ENCODE assay signal across 25 cellular contexts in genomic region chr4:91128519-91128918, GRCh38.
"Had no signal": no experiment of that assay in that cellular context is flagged by ENCODE, and none has a peak within 500 bp of the region (broad histone marks: within the 10 kb centered on the region; RNA-seq: fewer than 3 reads in every experiment).

No MANE protein-coding gene starts in this region.

- H3K27me3 Mint-ChIP-seq: naive thymus-derived CD4-positive, alpha-beta T cell; stimulated activated naive CD8-positive, alpha-beta T cell treated with anti-CD3 and anti-CD28 coated beads, Interleukin-15, amount 100 ng/mL, for 72 hours had no signal

- H3K27ac ChIP-seq: dorsolateral prefrontal cortex, epithelial cell of prostate, gastroesophageal sphincter, ovary, psoas muscle, right lobe of liver, suprapubic skin, transverse colon, upper lobe of right lung, uterus had no signal

- H3K4me3 ChIP-seq: dorsolateral prefrontal cortex, gastroesophageal sphincter, ovary, psoas muscle, right lobe of liver, suprapubic skin, transverse colon, upper lobe of right lung, uterus had no signal

- H3K27ac Mint-ChIP-seq: immature natural killer cell; naive thymus-derived CD4-positive, alpha-beta T cell; stimulated activated naive CD8-positive, alpha-beta T cell treated with anti-CD3 and anti-CD28 coated beads, Interleukin-15, amount 100 ng/mL, for 72 hours had no signal

- H3K36me3 Mint-ChIP-seq: immature natural killer cell; naive thymus-derived CD4-positive, alpha-beta T cell had no signal

- ATAC-seq: esophagus mucosa; gastroesophageal sphincter; naive thymus-derived CD4-positive, alpha-beta T cell; psoas muscle; right lobe of liver; stimulated activated naive CD8-positive, alpha-beta T cell treated with anti-CD3 and anti-CD28 coated beads, Interleukin-15, amount 100 ng/mL, for 72 hours; upper lobe of right lung had no signal

- H3K4me3 Mint-ChIP-seq: immature natural killer cell; naive thymus-derived CD4-positive, alpha-beta T cell; stimulated activated naive CD8-positive, alpha-beta T cell treated with anti-CD3 and anti-CD28 coated beads, Interleukin-15, amount 100 ng/mL, for 72 hours had no signal

- DNase-seq: dorsolateral prefrontal cortex; effector CD4-positive, alpha-beta T cell; foreskin fibroblast; hypothalamus; immature natural killer cell; mesenchymal stem cell; midbrain; naive thymus-derived CD4-positive, alpha-beta T cell; occipital lobe; ovary; posterior cingulate gyrus; psoas muscle; right lobe of liver; small intestine; stimulated activated CD4-positive, alpha-beta T cell treated with anti-CD3 and anti-CD28 coated beads, Interleukin-15, amount 100 ng/mL, for 24 hours; stimulated activated CD4-positive, alpha-beta T cell treated with anti-CD3 and anti-CD28 coated beads, Interleukin-2, amount 100 ng/mL, for 48 hours; stimulated activated naive CD4-positive, alpha-beta T cell; stimulated activated naive CD8-positive, alpha-beta T cell treated with anti-CD3 and anti-CD28 coated beads, Interleukin-15, amount 100 ng/mL, for 72 hours; transverse colon; upper lobe of right lung; uterus had no signal

- H3K4me1 ChIP-seq: gastroesophageal sphincter, psoas muscle, right lobe of liver, suprapubic skin, transverse colon, upper lobe of right lung, uterus had no signal

- H3K4me1 Mint-ChIP-seq: immature natural killer cell; naive thymus-derived CD4-positive, alpha-beta T cell; stimulated activated naive CD8-positive, alpha-beta T cell treated with anti-CD3 and anti-CD28 coated beads, Interleukin-15, amount 100 ng/mL, for 72 hours had no signal

- H3K36me3 ChIP-seq: gastroesophageal sphincter, ovary, right lobe of liver, suprapubic skin, transverse colon, upper lobe of right lung, uterus had no signal

- H3K9me3 ChIP-seq: gastroesophageal sphincter, ovary, psoas muscle, right lobe of liver, suprapubic skin, transverse colon, upper lobe of right lung, uterus had no signal

- H3K27me3 ChIP-seq: dorsolateral prefrontal cortex, gastroesophageal sphincter, ovary, right lobe of liver, suprapubic skin, transverse colon, upper lobe of right lung, uterus had no signal
